ENCODE assay signal across 1 cellular context in the genomic region with DNA sequence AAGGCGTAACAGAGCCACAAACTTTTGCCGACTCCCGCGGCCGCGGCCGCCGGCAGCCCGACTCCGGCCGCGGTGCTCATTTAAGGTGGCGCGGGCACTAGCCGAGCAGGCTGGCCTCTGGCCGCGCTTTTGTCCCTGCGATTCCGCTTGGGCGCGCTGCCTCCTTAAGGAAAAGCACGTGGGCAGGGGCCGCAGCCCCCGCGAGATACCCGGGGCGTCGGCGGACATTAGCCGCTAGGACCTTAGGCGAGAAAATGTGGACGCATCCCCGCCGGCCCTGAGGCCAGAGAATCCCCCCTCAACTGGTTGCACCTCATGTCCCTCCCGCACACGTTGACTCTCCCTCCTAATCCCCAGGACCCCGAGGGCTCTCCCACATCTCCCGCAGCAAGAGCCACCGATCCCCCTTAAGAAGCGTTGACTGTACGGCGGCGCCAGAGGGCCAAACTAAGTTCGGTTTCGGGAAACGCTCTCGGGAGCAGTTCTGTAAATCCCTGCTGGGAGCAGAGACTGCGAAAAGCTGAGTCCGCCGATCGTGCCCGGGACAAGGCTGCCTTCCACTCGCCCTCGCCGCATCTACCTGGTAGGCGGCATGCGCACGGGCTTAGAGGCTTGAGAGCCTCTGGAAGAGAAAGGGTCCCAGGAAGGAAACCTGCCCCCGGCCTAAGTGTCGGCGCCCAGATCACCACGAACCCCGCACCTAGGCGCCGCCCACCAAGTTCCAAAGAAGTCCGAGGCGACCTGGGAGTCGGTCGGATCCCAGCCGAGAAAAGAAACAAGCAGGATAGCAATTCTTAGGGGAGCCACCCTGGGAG.
TF ChIP-seq lines count a peak whose summit lies in the region.

No MANE protein-coding gene starts in this region.

TF ChIP-seq in K562, 482 proteins besides CTCF, POLR2A, EP300 and RAD21 (continued from another document):
- TF ChIP-seq, protein P1, sequence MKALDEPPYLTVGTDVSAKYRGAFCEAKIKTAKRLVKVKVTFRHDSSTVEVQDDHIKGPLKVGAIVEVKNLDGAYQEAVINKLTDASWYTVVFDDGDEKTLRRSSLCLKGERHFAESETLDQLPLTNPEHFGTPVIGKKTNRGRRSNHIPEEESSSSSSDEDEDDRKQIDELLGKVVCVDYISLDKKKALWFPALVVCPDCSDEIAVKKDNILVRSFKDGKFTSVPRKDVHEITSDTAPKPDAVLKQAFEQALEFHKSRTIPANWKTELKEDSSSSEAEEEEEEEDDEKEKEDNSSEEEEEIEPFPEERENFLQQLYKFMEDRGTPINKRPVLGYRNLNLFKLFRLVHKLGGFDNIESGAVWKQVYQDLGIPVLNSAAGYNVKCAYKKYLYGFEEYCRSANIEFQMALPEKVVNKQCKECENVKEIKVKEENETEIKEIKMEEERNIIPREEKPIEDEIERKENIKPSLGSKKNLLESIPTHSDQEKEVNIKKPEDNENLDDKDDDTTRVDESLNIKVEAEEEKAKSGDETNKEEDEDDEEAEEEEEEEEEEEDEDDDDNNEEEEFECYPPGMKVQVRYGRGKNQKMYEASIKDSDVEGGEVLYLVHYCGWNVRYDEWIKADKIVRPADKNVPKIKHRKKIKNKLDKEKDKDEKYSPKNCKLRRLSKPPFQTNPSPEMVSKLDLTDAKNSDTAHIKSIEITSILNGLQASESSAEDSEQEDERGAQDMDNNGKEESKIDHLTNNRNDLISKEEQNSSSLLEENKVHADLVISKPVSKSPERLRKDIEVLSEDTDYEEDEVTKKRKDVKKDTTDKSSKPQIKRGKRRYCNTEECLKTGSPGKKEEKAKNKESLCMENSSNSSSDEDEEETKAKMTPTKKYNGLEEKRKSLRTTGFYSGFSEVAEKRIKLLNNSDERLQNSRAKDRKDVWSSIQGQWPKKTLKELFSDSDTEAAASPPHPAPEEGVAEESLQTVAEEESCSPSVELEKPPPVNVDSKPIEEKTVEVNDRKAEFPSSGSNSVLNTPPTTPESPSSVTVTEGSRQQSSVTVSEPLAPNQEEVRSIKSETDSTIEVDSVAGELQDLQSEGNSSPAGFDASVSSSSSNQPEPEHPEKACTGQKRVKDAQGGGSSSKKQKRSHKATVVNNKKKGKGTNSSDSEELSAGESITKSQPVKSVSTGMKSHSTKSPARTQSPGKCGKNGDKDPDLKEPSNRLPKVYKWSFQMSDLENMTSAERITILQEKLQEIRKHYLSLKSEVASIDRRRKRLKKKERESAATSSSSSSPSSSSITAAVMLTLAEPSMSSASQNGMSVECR (CRISPR knock-in tag; IDR thresholded peaks at IDR 0.05) = no peak
- TF ChIP-seq SIN3B (IDR thresholded peaks at IDR 0.05; ENCODE audit: low read depth) (0 out of 2 replicates have a peak, but pooled peaks have one; percentile 9), STAT5A (IDR thresholded peaks at IDR 0.05; ENCODE audit: borderline replicate concordance, low read length) (no peak; the same call in 1 of the 2 replicates), POLR2B (IDR thresholded peaks at IDR 0.05; ENCODE audit: low read depth, partially characterized antibody) (peak; percentile 54), CCNT2 (IDR thresholded peaks at IDR 0.05; ENCODE audit: borderline replicate concordance, extremely low read depth, insufficient read length, low read depth, low read length) (peak; percentile 29)
